In genomic region chr7:134548877-134549276, GRCh38 we compare ENCODE assay signal across 9 cellular contexts.
DNase-seq lines count a peak whose midpoint lies in the region; ATAC-seq, FAIRE-seq and TF ChIP-seq lines count a peak whose summit lies in the region.
"Had no signal": no experiment of that assay in that cellular context is flagged by ENCODE, and none has a peak within 500 bp of the region (broad histone marks: within the 10 kb centered on the region; RNA-seq: fewer than 3 reads in every experiment).

Gene AKR1B15, plus strand, starts transcription at chr7:134549110. Its CDS starts 15,510 bp downstream, at chr7:134564620.

- H3K4me3 ChIP-seq in effector memory CD4-positive, alpha-beta T cell (ENCODE audit: insufficient read depth, low read depth, low read length, poor library complexity, severe bottlenecking): no peak within 1 kb of the TSS

- no peaks in the 10 kb centered on the region for H3K4me1 ChIP-seq in effector memory CD4-positive, alpha-beta T cell (ENCODE audit: control insufficient read depth, insufficient read depth, low read length, poor library complexity, severe bottlenecking)

- peak; percentile 72 for DNase-seq in GM13976 (ENCODE audit: low spot score)
- peak; percentile 72 for DNase-seq in GM20000 (ENCODE audit: low spot score)
- peak; percentile 46 for DNase-seq in fibroblast of gingiva (ENCODE audit: low read depth)
- DNase-seq in hepatic stellate cell (ENCODE audit: low spot score): no peak
- DNase-seq in D721Med (ENCODE audit: insufficient read length, low spot score): no peak
- DNase-seq in pons (ENCODE audit: low spot score): no peak
- no peak for DNase-seq in effector memory CD4-positive, alpha-beta T cell

- FAIRE-seq in D721Med (lab: Jason Lieb, UNC): no peak
- FAIRE-seq: islet of Langerhans had no signal

- H3K9me3 ChIP-seq in effector memory CD4-positive, alpha-beta T cell (ENCODE audit: control insufficient read depth, low read length): no peaks in the 10 kb centered on the region

- TF ChIP-seq CTCF in GM13976 (IDR thresholded peaks at IDR 0.05; ENCODE audit: borderline replicate concordance, control extremely low read depth, extremely low read depth, insufficient read depth, missing control alignments): no peak
- no peak for TF ChIP-seq CTCF in GM20000 (IDR thresholded peaks at IDR 0.05; ENCODE audit: extremely low read depth, missing control alignments)
- no peak for TF ChIP-seq CTCF in D721Med (IDR thresholded peaks at IDR 0.05; ENCODE audit: insufficient read depth, missing control alignments)

- ATAC-seq in HG03469 (IDR thresholded peaks at IDR 0.05; ENCODE audit: unreplicated experiment): peak; percentile 95

- no peaks in the 10 kb centered on the region for H3K36me3 ChIP-seq in effector memory CD4-positive, alpha-beta T cell (ENCODE audit: control insufficient read depth, insufficient read depth, low read length)

- in situ Hi-C loops in GM13976 (cut with MboI; ENCODE audit: low sequenced_read_pairs, unreplicated experiment): no loop called here

- peaks cover 6% of the 10 kb centered on the region for H3K27me3 ChIP-seq in effector memory CD4-positive, alpha-beta T cell (replicated peaks; ENCODE audit: control insufficient read depth, insufficient read depth, low read length, poor library complexity, severe bottlenecking)

- H3K27ac ChIP-seq in effector memory CD4-positive, alpha-beta T cell (ENCODE audit: insufficient read depth, low read length, poor library complexity, severe bottlenecking): no peak within 1 kb of the TSS

Comparison
In these comparisons a context has a peak if more than half of its experiments do, and no peak if none do; other contexts are left out.
1. DNase-seq: peak in GM13976 (single experiment), GM20000 (single experiment) and fibroblast of gingiva (single experiment); none in hepatic stellate cell (single experiment), D721Med (single experiment), pons (single experiment) and effector memory CD4-positive, alpha-beta T cell (0 of 3).